Comparison of ENCODE assay signal across 18 cellular contexts in the genomic region with DNA sequence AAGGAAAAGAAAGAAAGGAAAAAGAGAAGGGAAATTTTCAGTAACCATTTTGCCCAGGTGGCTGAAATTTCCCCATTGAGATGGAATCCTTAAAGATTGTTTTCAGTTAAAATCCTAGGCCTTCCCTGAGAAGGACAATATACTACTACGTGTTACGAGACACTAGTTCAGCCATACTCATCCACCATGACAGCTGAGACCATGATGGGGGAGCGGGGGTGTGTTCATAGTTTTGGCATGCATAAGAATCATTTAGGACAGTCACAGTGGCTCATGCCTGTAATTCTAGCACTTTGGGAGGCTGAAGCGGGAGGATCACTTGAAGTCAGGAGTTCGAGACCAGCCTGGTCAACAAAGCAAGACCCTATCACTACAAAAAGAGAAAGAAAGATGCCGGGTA. TPM values are rescaled to one million over a fixed set of nuclear protein-coding genes. Genes with fewer than 3 reads are reported as not detected.
A peak's percentile ranks its signal among the peaks of the same experiment; 100 is the strongest.
DNase-seq lines count a peak whose midpoint lies in the region; ATAC-seq and TF ChIP-seq lines count a peak whose summit lies in the region.
"Had no signal": no experiment of that assay in that cellular context is flagged by ENCODE, and none has a peak within 500 bp of the region (broad histone marks: within the 10 kb centered on the region; RNA-seq: fewer than 3 reads in every experiment).

No MANE protein-coding gene starts in this region.

- H3K79me1 ChIP-seq in mesendoderm (ENCODE audit: low read length), result no peaks in the 10 kb centered on the region

- H3K9me3 ChIP-seq in right lobe of liver, result no peaks in the 10 kb centered on the region
- H3K9me3 ChIP-seq: Caco-2 had no signal

- no peak overlapping the region for H3K4ac ChIP-seq in mesendoderm (ENCODE audit: low read depth, low read length)

- TF ChIP-seq POLR2A in right lobe of liver (IDR thresholded peaks at IDR 0.05), result no peak

- ATAC-seq in GM19395 (IDR thresholded peaks at IDR 0.05; ENCODE audit: unreplicated experiment) (no peak), right lobe of liver (no peak)
- ATAC-seq: GM12878, GM23338, HCT116 had no signal

- H3K27ac Mint-ChIP-seq in chondrocyte (ENCODE audit: unreplicated experiment), result peak overlapping the region; percentile 83
- peak overlapping the region in 2 of 3 experiments; percentile 5 to 20 for H3K27ac Mint-ChIP-seq in nephron
- H3K27ac Mint-ChIP-seq: CD4-positive, CD25-positive, alpha-beta regulatory T cell; GM23338 had no signal

- no peak overlapping the region for H4K5ac ChIP-seq in mesendoderm (ENCODE audit: low read length)

- H3K9ac ChIP-seq in mesendoderm (ENCODE audit: low read length), result no peak overlapping the region

- H3K27ac ChIP-seq in right lobe of liver (no peak overlapping the region), mesendoderm (ENCODE audit: low read depth, low read length) (no peak overlapping the region)
- H3K27ac ChIP-seq: SK-N-MC had no signal

- no peak overlapping the region for H3K4me3 Mint-ChIP-seq in chondrocyte (ENCODE audit: unreplicated experiment)
- H3K4me3 Mint-ChIP-seq in nephron, result no peak overlapping the region
- H3K4me3 Mint-ChIP-seq: CD4-positive, CD25-positive, alpha-beta regulatory T cell; GM23338 had no signal

- peak; percentile 57 for DNase-seq in LHCN-M2 (ENCODE audit: low read depth)
- DNase-seq in chondrocyte (ENCODE audit: low spot score), result no peak
- no peak for DNase-seq in right lobe of liver
- no peak for DNase-seq in mesendoderm
- no peak for DNase-seq in NCI-H1417 (lab: John Stamatoyannopoulos, UW)
- DNase-seq: Caco-2; CD4-positive, CD25-positive, alpha-beta regulatory T cell; DMS153; NCI-H1105 treated with DMSO at 0.1 percent for 48 hours; NCI-H1694 treated with DMSO at 0.1 percent for 48 hours; NK-92 treated with Interleukin-12 subunit alpha and Interleukin-12 subunit beta, amount 100 ng/mL, for 24 hours; SHP77 had no signal

- no peaks in the 10 kb centered on the region for H3K27me3 Mint-ChIP-seq in chondrocyte (ENCODE audit: low read depth)
- no peaks in the 10 kb centered on the region for H3K27me3 Mint-ChIP-seq in nephron (ENCODE audit: low read depth)

- no peak overlapping the region for H2BK120ac ChIP-seq in mesendoderm (ENCODE audit: low read depth, low read length)

- WGBS in right lobe of liver (ENCODE audit: insufficient coverage, low coverage, low lambda C conversion rate, missing lambda C conversion rate), result 90% methylated on average over 5 of the region's 6 CpGs
- no CpG with 5 or more reads among the region's 6 CpGs for WGBS in mesendoderm (ENCODE audit: extremely low coverage, insufficient coverage, low lambda C conversion rate)

- H3K4me3 ChIP-seq in right lobe of liver (no peak overlapping the region), mesendoderm (ENCODE audit: low read length) (no peak overlapping the region)
- H3K4me3 ChIP-seq: GM12878, GM23338, SK-N-MC had no signal

- H3K79me2 ChIP-seq in mesendoderm (ENCODE audit: control insufficient read depth, insufficient read depth, low read length), result no peaks in the 10 kb centered on the region

- H3K4me2 ChIP-seq in mesendoderm (ENCODE audit: low read length), result no peak overlapping the region
- H3K4me2 ChIP-seq: GM23338 had no signal

- TF ChIP-seq CTCF in chondrocyte (IDR thresholded peaks at IDR 0.05), result no peak
- TF ChIP-seq CTCF in nephron (IDR thresholded peaks at IDR 0.05; ENCODE audit: unreplicated experiment in 3 of 3), result no peak
- no peak for TF ChIP-seq CTCF in right lobe of liver (IDR thresholded peaks at IDR 0.05)

- H3K18ac ChIP-seq in mesendoderm (ENCODE audit: low read length), result no peak overlapping the region

- intact Hi-C loops in right lobe of liver (cut with DNase I), result no loop called here

- no peaks in the 10 kb centered on the region for H3K9me3 Mint-ChIP-seq in chondrocyte (ENCODE audit: low read depth)
- H3K9me3 Mint-ChIP-seq in nephron, result no peaks in the 10 kb centered on the region
- H3K9me3 Mint-ChIP-seq: GM23338 had no signal

- H3K4me1 Mint-ChIP-seq in chondrocyte (ENCODE audit: low read depth), result peaks cover 37% of the 10 kb centered on the region
- peaks cover 8% of the 10 kb centered on the region for H3K4me1 Mint-ChIP-seq in nephron
- H3K4me1 Mint-ChIP-seq: CD4-positive, CD25-positive, alpha-beta regulatory T cell; GM23338 had no signal

- no peak overlapping the region for H2BK5ac ChIP-seq in mesendoderm (ENCODE audit: low read length)

- H2BK15ac ChIP-seq in mesendoderm (replicated peaks; ENCODE audit: low read depth), result no peak overlapping the region

- no peak overlapping the region for H4K8ac ChIP-seq in mesendoderm (ENCODE audit: low read depth, low read length)

- H3K36me3 Mint-ChIP-seq in chondrocyte (ENCODE audit: low read depth), result peaks cover 8% of the 10 kb centered on the region
- H3K36me3 Mint-ChIP-seq in nephron (ENCODE audit: low read depth), result no peaks in the 10 kb centered on the region
- H3K36me3 Mint-ChIP-seq: CD4-positive, CD25-positive, alpha-beta regulatory T cell had no signal

- H2AK5ac ChIP-seq in mesendoderm (ENCODE audit: low read length), result no peak overlapping the region

- H3K56ac ChIP-seq in mesendoderm (ENCODE audit: low read length), result no peak overlapping the region

- H3K23ac ChIP-seq in mesendoderm (ENCODE audit: low read length), result no peak overlapping the region

- no peaks in the 10 kb centered on the region for H3K27me3 ChIP-seq in right lobe of liver
- H3K27me3 ChIP-seq in mesendoderm (ENCODE audit: insufficient read depth, low read length, poor library complexity), result no peaks in the 10 kb centered on the region

- no peaks in the 10 kb centered on the region for H3K36me3 ChIP-seq in right lobe of liver
- H3K36me3 ChIP-seq in mesendoderm (ENCODE audit: control insufficient read depth, insufficient read depth, low read length), result no peaks in the 10 kb centered on the region

- H3K4me1 ChIP-seq in right lobe of liver (no peaks in the 10 kb centered on the region), mesendoderm (ENCODE audit: control insufficient read depth, low read depth, low read length) (no peaks in the 10 kb centered on the region)
- H3K4me1 ChIP-seq: Caco-2 had no signal

RNA-seq across cellular contexts. Expression of a gene that starts 28.0 kb away (rescaled TPM):
- total RNA-seq in LHCN-M2 (2014; rRNA removed), result 5.3 and 7.1 TPM in 2 replicates
- 2.0 TPM for polyA plus RNA-seq in LHCN-M2 (2012)
- 46.5 to 86.6 TPM (median 47.7 TPM) in 3 replicates for total RNA-seq in chondrocyte
- 1 to 10 TPM in 3 of 6 experiments, under 1 TPM in 3; 0.70 to 1.6 (median 0.97) TPM for total RNA-seq in right lobe of liver
- 0.14 TPM for polyA plus RNA-seq in mesendoderm (2013, experiment 1 of 2)
- 0.17 TPM for polyA plus RNA-seq in mesendoderm (2013, experiment 2 of 2)
- total RNA-seq: CD4-positive, CD25-positive, alpha-beta regulatory T cell; GM12878 had no signal
- polyA plus RNA-seq: CD4-positive, CD25-positive, alpha-beta regulatory T cell had no signal
